In the genomic region with DNA sequence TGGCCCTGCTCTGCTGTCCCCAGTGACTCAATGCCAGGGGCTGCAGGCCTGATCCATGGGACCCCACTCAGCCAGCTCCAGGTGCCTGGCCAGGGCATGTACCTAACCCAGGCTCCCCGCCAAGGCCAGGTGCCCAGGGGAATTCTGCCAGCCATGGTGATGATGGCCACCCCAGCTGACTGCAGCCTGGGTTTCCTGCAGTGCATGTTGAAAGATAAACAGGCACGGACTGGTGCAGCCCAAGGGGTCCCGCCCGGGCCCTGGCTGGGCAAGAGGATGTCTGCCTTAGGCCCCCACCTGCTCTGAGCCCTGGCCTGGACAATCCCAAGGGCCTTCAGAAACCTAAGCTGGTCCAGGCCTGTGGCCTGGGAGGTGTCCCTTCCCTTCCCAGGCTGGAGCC, we compare ENCODE assay signal across 11 cellular contexts. TPM values are rescaled to one million over a fixed set of nuclear protein-coding genes. Genes with fewer than 3 reads are reported as not detected.
DNase-seq lines count a peak whose midpoint lies in the region; ATAC-seq, FAIRE-seq and TF ChIP-seq lines count a peak whose summit lies in the region.
"Had no signal": no experiment of that assay in that cellular context is flagged by ENCODE, and none has a peak within 500 bp of the region (broad histone marks: within the 10 kb centered on the region; RNA-seq: fewer than 3 reads in every experiment).

No MANE protein-coding gene starts in this region.

- peaks cover 38% of the 10 kb centered on the region for H3K4me1 Mint-ChIP-seq in activated CD4-positive, alpha-beta memory T cell treated with anti-CD3 and anti-CD28 coated beads, Interleukin-2, amount 10 ng/mL, durations not matched to agents 7 days and 5 days
- peaks cover 29% of the 10 kb centered on the region for H3K4me1 Mint-ChIP-seq in activated CD4-positive, alpha-beta memory T cell treated with anti-CD3 and anti-CD28 coated beads for 36 hours (ENCODE audit: low read depth)
- peaks cover 2% of the 10 kb centered on the region; the same call in 1 of the 2 replicates for H3K4me1 Mint-ChIP-seq in WTC11

- no peaks in the 10 kb centered on the region for H3K27me3 Mint-ChIP-seq in activated CD4-positive, alpha-beta memory T cell treated with anti-CD3 and anti-CD28 coated beads, Interleukin-2, amount 10 ng/mL, durations not matched to agents 7 days and 5 days
- no peaks in the 10 kb centered on the region for H3K27me3 Mint-ChIP-seq in activated CD4-positive, alpha-beta memory T cell treated with anti-CD3 and anti-CD28 coated beads for 36 hours
- H3K27me3 Mint-ChIP-seq in WTC11 (ENCODE audit: low read depth) = peaks cover 17% of the 10 kb centered on the region

- no peaks in the 10 kb centered on the region for H3K27me3 ChIP-seq in stomach smooth muscle (ENCODE audit: control insufficient read depth in 1 of 2, insufficient read depth in 2 of 2, low read length in 2 of 2)

- intact Hi-C loops in activated CD4-positive, alpha-beta memory T cell treated with anti-CD3 and anti-CD28 coated beads for 36 hours (cut with micrococcal nuclease) = loop anchor here (5.0 kb wide), 2 partner anchors 40 to 125 kb away; no protein-coding TSS in a partner anchor
- intact Hi-C loops in kidney (cut with DNase I) = loop anchor here (10.0 kb wide), 1 partner anchor 72 kb away; the partner anchor contains the start of gene LCN12

- H3K9me3 ChIP-seq in kidney (ENCODE audit: control insufficient read depth in 1 of 2, low read length in 2 of 2) = no peaks in the 10 kb centered on the region
- H3K9me3 ChIP-seq in stomach smooth muscle (ENCODE audit: control insufficient read depth in 2 of 2, low read length in 2 of 2) = no peaks in the 10 kb centered on the region

- FAIRE-seq in kidney (lab: Jason Lieb, UNC) = no peak
- FAIRE-seq: islet of Langerhans had no signal

- peaks cover 20 to 39% of the 10 kb centered on the region in 2 donors for H3K4me1 ChIP-seq in kidney (ENCODE audit: control insufficient read depth in 1 of 2, insufficient read depth in 1 of 2, low read depth in 1 of 2, low read length in 2 of 2)
- peaks cover 33% of the 10 kb centered on the region for H3K4me1 ChIP-seq in stomach smooth muscle (ENCODE audit: control insufficient read depth, insufficient read depth, low read length)

- H3K36me3 ChIP-seq in kidney (ENCODE audit: control insufficient read depth in 1 of 2, insufficient read depth in 2 of 2, low read length in 2 of 2) (no peaks in the 10 kb centered on the region), stomach smooth muscle (ENCODE audit: control insufficient read depth in 2 of 2, insufficient read depth in 2 of 2, low read length in 2 of 2) (no peaks in the 10 kb centered on the region)

- POLR2A ChIA-PET in activated CD4-positive, alpha-beta memory T cell treated with anti-CD3 and anti-CD28 coated beads, Interleukin-2, amount 10 ng/mL, durations not matched to agents 7 days and 5 days (lab: Charles Lee) = interaction anchor here (0.9 to 2.0 kb wide), 5 partner anchors 12 to 41 kb away, joined by 3 to 7 read pairs (median 3); partner anchors contain the start of gene CLIC3
- POLR2A ChIA-PET in activated CD4-positive, alpha-beta memory T cell treated with anti-CD3 and anti-CD28 coated beads for 36 hours (lab: Charles Lee) = interaction anchor here (1.2 to 1.3 kb wide), 2 partner anchors 8 to 31 kb away, joined by 3 to 5 read pairs; partner anchors contain the start of gene CLIC3
- POLR2A ChIA-PET in WTC11 (lab: Charles Lee) = no interaction called here

- peak overlapping the region; percentile 22 to 54 for H3K27ac ChIP-seq in kidney (ENCODE audit: low read depth in 2 of 2, low read length in 2 of 2)
- no peak overlapping the region for H3K27ac ChIP-seq in stomach smooth muscle (ENCODE audit: low read length)

- CTCF ChIA-PET in activated CD4-positive, alpha-beta memory T cell treated with anti-CD3 and anti-CD28 coated beads, Interleukin-2, amount 10 ng/mL, durations not matched to agents 7 days and 5 days (lab: Charles Lee) = interaction anchor here (1.0 to 7.3 kb wide), 3 partner anchors 8 to 213 kb away, joined by 3 to 105 read pairs (median 21); partner anchors contain the start of gene SAPCD2
- CTCF ChIA-PET in activated CD4-positive, alpha-beta memory T cell treated with anti-CD3 and anti-CD28 coated beads for 36 hours (lab: Charles Lee) = interaction anchor here (0.8 to 6.8 kb wide), 4 partner anchors 10 to 51 kb away, joined by 3 to 56 read pairs (median 15); partner anchors contain the start of gene PTGDS
- CTCF ChIA-PET in WTC11 (lab: Charles Lee) = interaction anchor here (0.6 to 3.8 kb wide), 10 partner anchors 8 to 210 kb away, joined by 3 to 38 read pairs (median 4); partner anchors contain the start of genes MAN1B1 and NPDC1

- DNase-seq in activated CD4-positive, alpha-beta memory T cell treated with anti-CD3 and anti-CD28 coated beads, Interleukin-2, amount 10 ng/mL, durations not matched to agents 7 days and 5 days = no peak
- DNase-seq in activated CD4-positive, alpha-beta memory T cell treated with anti-CD3 and anti-CD28 coated beads for 36 hours = no peak
- DNase-seq in WTC11 (ENCODE audit: low spot score) (no peak), kidney (no peak), NCI-H774 (lab: John Stamatoyannopoulos, UW) (no peak), NCI-H1048 (lab: John Stamatoyannopoulos, UW) (no peak)
- DNase-seq: NCI-H226 had no signal

- H3K9me3 Mint-ChIP-seq in activated CD4-positive, alpha-beta memory T cell treated with anti-CD3 and anti-CD28 coated beads, Interleukin-2, amount 10 ng/mL, durations not matched to agents 7 days and 5 days = no peaks in the 10 kb centered on the region
- H3K9me3 Mint-ChIP-seq in activated CD4-positive, alpha-beta memory T cell treated with anti-CD3 and anti-CD28 coated beads for 36 hours = no peaks in the 10 kb centered on the region
- no peaks in the 10 kb centered on the region for H3K9me3 Mint-ChIP-seq in WTC11

- H3K27ac Mint-ChIP-seq in activated CD4-positive, alpha-beta memory T cell treated with anti-CD3 and anti-CD28 coated beads, Interleukin-2, amount 10 ng/mL, durations not matched to agents 7 days and 5 days = no peak overlapping the region
- H3K27ac Mint-ChIP-seq in activated CD4-positive, alpha-beta memory T cell treated with anti-CD3 and anti-CD28 coated beads for 36 hours = no peak overlapping the region
- no peak overlapping the region for H3K27ac Mint-ChIP-seq in WTC11

- H3K4me3 ChIP-seq in kidney (ENCODE audit: low read length in 2 of 2) (peak overlapping the region in 1 of 2 donors; percentile 62), stomach smooth muscle (ENCODE audit: low read length in 2 of 2) (peak overlapping the region; percentile 47 to 74)

- no peak for ATAC-seq in WTC11
- ATAC-seq in GM18519 (IDR thresholded peaks at IDR 0.05; ENCODE audit: low FRiP score, unreplicated experiment) = no peak

- peak overlapping the region in 1 of 2 donors; percentile 69 for H3K9ac ChIP-seq in kidney (ENCODE audit: low read length in 2 of 2)
- peak overlapping the region in 1 of 2 donors; percentile 41 for H3K9ac ChIP-seq in stomach smooth muscle (ENCODE audit: low read length in 2 of 2)

- H3K36me3 Mint-ChIP-seq in activated CD4-positive, alpha-beta memory T cell treated with anti-CD3 and anti-CD28 coated beads, Interleukin-2, amount 10 ng/mL, durations not matched to agents 7 days and 5 days (ENCODE audit: low read depth) = peaks cover 5% of the 10 kb centered on the region
- no peaks in the 10 kb centered on the region for H3K36me3 Mint-ChIP-seq in activated CD4-positive, alpha-beta memory T cell treated with anti-CD3 and anti-CD28 coated beads for 36 hours
- H3K36me3 Mint-ChIP-seq in WTC11 = no peaks in the 10 kb centered on the region

- H3K4me3 Mint-ChIP-seq in activated CD4-positive, alpha-beta memory T cell treated with anti-CD3 and anti-CD28 coated beads, Interleukin-2, amount 10 ng/mL, durations not matched to agents 7 days and 5 days = peak overlapping the region; percentile 77
- no peak overlapping the region for H3K4me3 Mint-ChIP-seq in activated CD4-positive, alpha-beta memory T cell treated with anti-CD3 and anti-CD28 coated beads for 36 hours
- peak overlapping the region; percentile 69 for H3K4me3 Mint-ChIP-seq in WTC11

- no peak for TF ChIP-seq CTCF in WTC11 (IDR thresholded peaks at IDR 0.05)
- no peak for TF ChIP-seq CTCF in kidney (IDR thresholded peaks at IDR 0.05; ENCODE audit: borderline replicate concordance, extremely low read depth, insufficient read depth)

TF ChIP-seq in WTC11, 78 proteins besides CTCF, POLR2A, EP300 and RAD21 (continues in another document):
- no peak for TF ChIP-seq MYBL2 (CRISPR knock-in tag; IDR thresholded peaks at IDR 0.05)

RNA-seq across cellular contexts. Expression of gene ABCA2, which starts 1.2 kb away (rescaled TPM):
- total RNA-seq in activated CD4-positive, alpha-beta memory T cell treated with anti-CD3 and anti-CD28 coated beads, Interleukin-2, amount 10 ng/mL, durations not matched to agents 7 days and 5 days = 10 to 100 TPM; 55.5 to 65.9 TPM
- total RNA-seq in activated CD4-positive, alpha-beta memory T cell treated with anti-CD3 and anti-CD28 coated beads for 36 hours = 10 to 100 TPM; 22.1 to 22.9 TPM
- total RNA-seq in WTC11 (2021) (19.2 to 28.3 TPM (median 25.9 TPM) in 3 replicates), kidney (72.1 TPM)
- polyA plus RNA-seq in kidney (ENCODE audit: insufficient read depth, low read depth, low replicate concordance) = 39.2 TPM

RNA-seq across cellular contexts. Expression of gene FUT7, which starts 5.1 kb away (rescaled TPM):
- total RNA-seq in activated CD4-positive, alpha-beta memory T cell treated with anti-CD3 and anti-CD28 coated beads, Interleukin-2, amount 10 ng/mL, durations not matched to agents 7 days and 5 days = 10 to 100 TPM in 1 of 2 experiments, 1 to 10 TPM in 1; 9.9 to 10.4 TPM
- 1 to 10 TPM in 1 of 2 experiments, under 1 TPM in 1; 0.85 to 1.3 TPM for total RNA-seq in activated CD4-positive, alpha-beta memory T cell treated with anti-CD3 and anti-CD28 coated beads for 36 hours
- not detected in 3 replicates for total RNA-seq in WTC11 (2021)
- total RNA-seq in kidney = 0.60 TPM
- polyA plus RNA-seq in kidney (ENCODE audit: insufficient read depth, low read depth, low replicate concordance) = not detected

RNA-seq across cellular contexts. Expression of gene NPDC1, which starts 19.1 kb away (rescaled TPM):
- 10 to 100 TPM; 82.8 to 89.2 TPM for total RNA-seq in activated CD4-positive, alpha-beta memory T cell treated with anti-CD3 and anti-CD28 coated beads, Interleukin-2, amount 10 ng/mL, durations not matched to agents 7 days and 5 days
- total RNA-seq in activated CD4-positive, alpha-beta memory T cell treated with anti-CD3 and anti-CD28 coated beads for 36 hours = 10 to 100 TPM; 36.0 to 42.6 TPM
- total RNA-seq in WTC11 (2021) (64.3 to 68.8 TPM (median 64.5 TPM) in 3 replicates), kidney (189 TPM)
- polyA plus RNA-seq in kidney (ENCODE audit: insufficient read depth, low read depth, low replicate concordance) = 80.2 TPM

RNA-seq across cellular contexts. Expression of gene ENTPD2, which starts 27.0 kb away (rescaled TPM):
- under 1 TPM; 0.15 to 0.40 TPM for total RNA-seq in activated CD4-positive, alpha-beta memory T cell treated with anti-CD3 and anti-CD28 coated beads, Interleukin-2, amount 10 ng/mL, durations not matched to agents 7 days and 5 days
- not detected for total RNA-seq in activated CD4-positive, alpha-beta memory T cell treated with anti-CD3 and anti-CD28 coated beads for 36 hours
- 8.3 to 9.6 TPM (median 9.2 TPM) in 3 replicates for total RNA-seq in WTC11 (2021)
- total RNA-seq in kidney = 9.3 TPM
- polyA plus RNA-seq in kidney (ENCODE audit: insufficient read depth, low read depth, low replicate concordance) = 5.5 TPM

RNA-seq across cellular contexts. Expression of gene CLIC3, which starts 30.5 kb away (rescaled TPM):
- 1 to 10 TPM; 3.7 to 4.9 TPM for total RNA-seq in activated CD4-positive, alpha-beta memory T cell treated with anti-CD3 and anti-CD28 coated beads, Interleukin-2, amount 10 ng/mL, durations not matched to agents 7 days and 5 days
- total RNA-seq in activated CD4-positive, alpha-beta memory T cell treated with anti-CD3 and anti-CD28 coated beads for 36 hours = under 1 TPM; 0.43 to 0.61 TPM
- total RNA-seq in WTC11 (2021) (0.31 to 0.41 TPM in 2 of 3 replicates, not detected in the other), kidney (4.0 TPM)
- polyA plus RNA-seq in kidney (ENCODE audit: insufficient read depth, low read depth, low replicate concordance) = 2.1 TPM
- total RNA-seq: cerebellum had no signal
